Comparison of ENCODE assay signal across 1 cellular context in the genomic region with DNA sequence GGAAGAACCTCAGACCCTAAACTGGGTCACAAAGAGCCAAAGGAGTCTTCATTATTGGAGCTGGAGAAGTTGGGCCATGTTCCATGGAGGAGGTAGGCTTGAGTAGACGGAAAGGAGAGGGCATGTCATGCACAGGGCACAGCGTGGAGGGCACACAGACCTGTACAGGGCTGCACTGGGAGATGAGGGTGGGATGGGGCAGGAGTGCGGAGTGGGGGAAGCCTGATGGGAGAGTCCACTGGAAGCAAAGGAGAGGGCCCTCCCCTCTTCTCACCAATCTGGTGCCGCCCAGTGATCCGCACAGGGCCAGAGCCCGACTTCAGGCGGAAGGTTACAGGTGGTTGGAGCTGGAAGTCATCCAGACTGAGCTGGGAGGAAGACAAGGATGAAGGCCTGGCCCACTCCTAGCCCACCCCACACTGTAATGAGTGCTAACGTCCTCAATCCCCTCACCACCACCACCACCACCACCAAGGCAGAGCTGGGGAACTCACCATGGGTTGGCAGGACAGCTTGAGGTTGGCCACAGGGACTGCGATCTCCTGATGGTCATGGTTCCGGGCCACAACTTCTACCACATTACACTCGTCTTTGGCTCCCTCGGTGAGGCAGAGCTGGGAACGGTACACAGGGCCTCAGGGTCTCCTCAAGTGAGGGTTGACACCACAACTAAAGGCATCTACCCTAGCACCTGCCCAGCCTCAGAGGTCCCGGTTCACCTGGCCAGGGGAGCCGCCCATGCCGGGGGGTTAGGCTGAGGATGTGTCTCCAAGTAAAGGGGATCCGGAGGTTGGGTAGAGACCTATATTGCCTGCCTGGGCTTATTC.
TF ChIP-seq lines count a peak whose summit lies in the region.

No MANE protein-coding gene starts in this region.

TF ChIP-seq in HepG2, 621 proteins besides CTCF, POLR2A, EP300 and RAD21:
- TF ChIP-seq RBM39 (IDR thresholded peaks at IDR 0.05; ENCODE audit: low read depth, low read length, poor library complexity, severe bottlenecking): no peak
- TF ChIP-seq MEIS1 (CRISPR knock-in tag; IDR thresholded peaks at IDR 0.05; ENCODE audit: borderline replicate concordance): no peak
- no peak for TF ChIP-seq ZNF460 (CRISPR knock-in tag; IDR thresholded peaks at IDR 0.05; ENCODE audit: borderline replicate concordance)
- TF ChIP-seq KAT2B (IDR thresholded peaks at IDR 0.05; ENCODE audit: borderline replicate concordance, low read depth, low read length): no peak
- TF ChIP-seq ZNF772 (CRISPR knock-in tag; IDR thresholded peaks at IDR 0.05): 0 out of 2 replicates have a peak, but pooled peaks have one; percentile 48
- TF ChIP-seq HMG20B (CRISPR knock-in tag; conservative IDR thresholded peaks at IDR 0.05): no peak
- TF ChIP-seq ZNF788 (CRISPR knock-in tag; IDR thresholded peaks at IDR 0.05; ENCODE audit: borderline replicate concordance): 0 out of 2 replicates have a peak, but pooled peaks have one; percentile 2
- 0 out of 2 replicates have a peak, but pooled peaks have one; percentile 19 for TF ChIP-seq ZNF709 (CRISPR knock-in tag; IDR thresholded peaks at IDR 0.05)
- TF ChIP-seq GATAD1 (CRISPR knock-in tag; IDR thresholded peaks at IDR 0.05): no peak
- TF ChIP-seq ZBTB38 (CRISPR knock-in tag; IDR thresholded peaks at IDR 0.05): 0 out of 2 replicates have a peak, but pooled peaks have one; percentile 41
TF ChIP-seq in HepG2: peak in this region for 4.
